30 cellular contexts compared by ENCODE assay signal in genomic region chr17:74049167-74049797, GRCh38.
"Had no signal": no experiment of that assay in that cellular context is flagged by ENCODE, and none has a peak within 500 bp of the region (broad histone marks: within the 10 kb centered on the region; RNA-seq: fewer than 3 reads in every experiment).

No MANE protein-coding gene starts in this region.

- H3K27ac Mint-ChIP-seq: activated CD8-positive, alpha-beta memory T cell treated with anti-CD3 and anti-CD28 coated beads, Interleukin-2, amount 10 ng/mL, durations not matched to agents 7 days and 5 days; activated CD8-positive, alpha-beta T cell treated with anti-CD3 and anti-CD28 coated beads, Interleukin-2, amount 10 ng/mL, durations not matched to agents 7 days and 5 days; activated naive CD4-positive, alpha-beta T cell treated with anti-CD3 and anti-CD28 coated beads, Interleukin-2, amount 50 U/mL, for 24 hours; activated naive CD8-positive, alpha-beta T cell treated with anti-CD3 and anti-CD28 coated beads, Interleukin-2, amount 50 U/mL, for 24 hours; activated T-helper 2 cell treated with anti-CD3 and anti-CD28 coated beads, Interferon-gamma antibody, Interleukin-2, Interleukin-4, amounts not matched to agents 10 μg/mL and 5 μg/mL and 100 μg/mL, durations not matched to agents 14 hours and 24 hours and 36 hours; natural killer cell treated with Interleukin-12 subunit alpha and Interleukin-12 subunit beta and Interleukin-15 and Interleukin-18, amount 100 ng/mL, for 72 hours; stimulated activated effector memory CD8-positive, alpha-beta T cell treated with anti-CD3 and anti-CD28 coated beads, Interleukin-12 subunit alpha, Interleukin-12 subunit beta, amount 100 ng/mL, for 72 hours; WTC11 had no signal

- DNase-seq: activated CD8-positive, alpha-beta memory T cell treated with anti-CD3 and anti-CD28 coated beads, Interleukin-2, amount 10 ng/mL, durations not matched to agents 7 days and 5 days; activated CD8-positive, alpha-beta T cell treated with anti-CD3 and anti-CD28 coated beads, Interleukin-2, amount 10 ng/mL, durations not matched to agents 7 days and 5 days; activated naive CD8-positive, alpha-beta T cell treated with anti-CD3 and anti-CD28 coated beads, Interleukin-2, amount 50 U/mL, for 24 hours; activated T-cell treated with anti-CD3 and anti-CD28 coated beads, Interleukin-2, amount 50 U/mL, for 48 hours; cerebellar nuclear complex; colonic mucosa; effector CD8-positive, alpha-beta T cell; esophagus squamous epithelium; left ventricle myocardium inferior; mucosa of descending colon; stimulated activated CD4-positive, alpha-beta T cell treated with anti-CD3 and anti-CD28 coated beads, Interleukin-12 subunit alpha, Interleukin-12 subunit beta, amount 100 ng/mL, for 4 hours; stimulated activated CD4-positive, alpha-beta T cell treated with anti-CD3 and anti-CD28 coated beads, Interleukin-4, amount 100 ng/mL, for 24 hours; stomach; T1000; thyroid gland; upper lobe of left lung had no signal

- H3K4me1 Mint-ChIP-seq: activated naive CD4-positive, alpha-beta T cell treated with anti-CD3 and anti-CD28 coated beads, Interleukin-2, amount 50 U/mL, for 24 hours; activated naive CD8-positive, alpha-beta T cell treated with anti-CD3 and anti-CD28 coated beads, Interleukin-2, amount 50 U/mL, for 24 hours; stimulated activated effector memory CD8-positive, alpha-beta T cell treated with anti-CD3 and anti-CD28 coated beads, Interleukin-12 subunit alpha, Interleukin-12 subunit beta, amount 100 ng/mL, for 72 hours had no signal

- H3K27me3 ChIP-seq: cardiac muscle cell, colonic mucosa, thyroid gland, upper lobe of left lung, vagina had no signal

- ATAC-seq: activated CD8-positive, alpha-beta memory T cell treated with anti-CD3 and anti-CD28 coated beads, Interleukin-2, amount 10 ng/mL, durations not matched to agents 7 days and 5 days; activated CD8-positive, alpha-beta T cell treated with anti-CD3 and anti-CD28 coated beads, Interleukin-2, amount 10 ng/mL, durations not matched to agents 7 days and 5 days; activated naive CD8-positive, alpha-beta T cell treated with anti-CD3 and anti-CD28 coated beads, Interleukin-2, amount 50 U/mL, for 24 hours; mucosa of descending colon; natural killer cell treated with Interleukin-12 subunit alpha and Interleukin-12 subunit beta and Interleukin-15 and Interleukin-18, amount 100 ng/mL, for 72 hours; sciatic nerve; stimulated activated effector memory CD8-positive, alpha-beta T cell treated with anti-CD3 and anti-CD28 coated beads, Interleukin-12 subunit alpha, Interleukin-12 subunit beta, amount 100 ng/mL, for 72 hours; WTC11 had no signal

- H3K36me3 ChIP-seq: cardiac muscle cell, colonic mucosa, esophagus squamous epithelium, left ventricle myocardium inferior, stomach, thyroid gland, upper lobe of left lung, vagina had no signal

- H3K4me3 ChIP-seq: cardiac muscle cell, colonic mucosa, esophagus squamous epithelium, left ventricle myocardium inferior, lung, mucosa of descending colon, skin epidermis, stomach, thyroid gland, upper lobe of left lung, vagina had no signal

- FAIRE-seq: endometrium, frontal cortex, islet of Langerhans had no signal

- H3K4me3 Mint-ChIP-seq: activated CD8-positive, alpha-beta memory T cell treated with anti-CD3 and anti-CD28 coated beads, Interleukin-2, amount 10 ng/mL, durations not matched to agents 7 days and 5 days; activated CD8-positive, alpha-beta T cell treated with anti-CD3 and anti-CD28 coated beads, Interleukin-2, amount 10 ng/mL, durations not matched to agents 7 days and 5 days; activated naive CD4-positive, alpha-beta T cell treated with anti-CD3 and anti-CD28 coated beads, Interleukin-2, amount 50 U/mL, for 24 hours; activated naive CD8-positive, alpha-beta T cell treated with anti-CD3 and anti-CD28 coated beads, Interleukin-2, amount 50 U/mL, for 24 hours; natural killer cell treated with Interleukin-12 subunit alpha and Interleukin-12 subunit beta and Interleukin-15 and Interleukin-18, amount 100 ng/mL, for 72 hours; stimulated activated effector memory CD8-positive, alpha-beta T cell treated with anti-CD3 and anti-CD28 coated beads, Interleukin-12 subunit alpha, Interleukin-12 subunit beta, amount 100 ng/mL, for 72 hours; WTC11 had no signal

- H3K4me1 ChIP-seq: colonic mucosa, esophagus squamous epithelium, left ventricle myocardium inferior, stomach, thyroid gland, upper lobe of left lung, vagina had no signal

- H3K27ac ChIP-seq: cardiac muscle cell, colonic mucosa, epithelial cell of prostate, esophagus squamous epithelium, left ventricle myocardium inferior, skin epidermis, stomach, thyroid gland, upper lobe of left lung, vagina had no signal

- H3K9me3 Mint-ChIP-seq: activated naive CD4-positive, alpha-beta T cell treated with anti-CD3 and anti-CD28 coated beads, Interleukin-2, amount 50 U/mL, for 24 hours; activated naive CD8-positive, alpha-beta T cell treated with anti-CD3 and anti-CD28 coated beads, Interleukin-2, amount 50 U/mL, for 24 hours; activated T-helper 2 cell treated with anti-CD3 and anti-CD28 coated beads, Interferon-gamma antibody, Interleukin-2, Interleukin-4, amounts not matched to agents 10 μg/mL and 5 μg/mL and 100 μg/mL, durations not matched to agents 14 hours and 24 hours and 36 hours; natural killer cell treated with Interleukin-12 subunit alpha and Interleukin-12 subunit beta and Interleukin-15 and Interleukin-18, amount 100 ng/mL, for 72 hours; stimulated activated effector memory CD8-positive, alpha-beta T cell treated with anti-CD3 and anti-CD28 coated beads, Interleukin-12 subunit alpha, Interleukin-12 subunit beta, amount 100 ng/mL, for 72 hours; WTC11 had no signal

- H3K9me3 ChIP-seq: colonic mucosa, esophagus squamous epithelium, left ventricle myocardium inferior, mucosa of descending colon, stomach, thyroid gland, upper lobe of left lung, vagina had no signal
